Comparison of ENCODE assay signal across 1 cellular context in genomic region chr12:949337-950099, GRCh38.
TF ChIP-seq lines count a peak whose summit lies in the region.

TSS of gene RAD52 (minus strand) at chr12:949694. CDS start at chr12:933058, 16,636 bp downstream.

TF ChIP-seq in HEK293, 187 proteins besides CTCF, POLR2A, EP300 and RAD21 (continued from another document and continues in another):
- TF ChIP-seq ZNF513 (tag by site-specific recombination; IDR thresholded peaks at IDR 0.05) (no peak), KLF17 (tag by site-specific recombination; IDR thresholded peaks at IDR 0.05) (peak; percentile 92), ZNF830 (tag by site-specific recombination; IDR thresholded peaks at IDR 0.05; ENCODE audit: low read depth) (no peak), MYNN (tag by site-specific recombination; IDR thresholded peaks at IDR 0.05; ENCODE audit: borderline replicate concordance) (no peak), MZF1 (tag by site-specific recombination; IDR thresholded peaks at IDR 0.05; ENCODE audit: borderline replicate concordance) (peak; percentile 44; the same call in 1 of the 2 replicates), ELK4 (IDR thresholded peaks at IDR 0.05; ENCODE audit: borderline replicate concordance, low read depth, low read length) (no peak), ZNF174 (tag by site-specific recombination; IDR thresholded peaks at IDR 0.05) (no peak), ZNF114 (tag by site-specific recombination; IDR thresholded peaks at IDR 0.05) (no peak), ZNF639 (tag by site-specific recombination; IDR thresholded peaks at IDR 0.05) (peak; percentile 95), ZSCAN5A (tag by site-specific recombination; IDR thresholded peaks at IDR 0.05) (no peak), PRDM4 (tag by site-specific recombination; IDR thresholded peaks at IDR 0.05) (no peak; the same call in 1 of the 2 replicates), ZBTB48 (tag by site-specific recombination; IDR thresholded peaks at IDR 0.05) (no peak), HIC1 (tag by site-specific recombination; IDR thresholded peaks at IDR 0.05) (no peak; the same call in 1 of the 2 replicates), ZNF335 (tag by site-specific recombination; conservative IDR thresholded peaks at IDR 0.05) (0 out of 2 replicates have a peak, but pooled peaks have one; percentile 38), ZNF214 (tag by site-specific recombination; IDR thresholded peaks at IDR 0.05; ENCODE audit: borderline replicate concordance) (no peak), ZNF221 (tag by site-specific recombination; IDR thresholded peaks at IDR 0.05; ENCODE audit: borderline replicate concordance) (no peak), ZNF837 (tag by site-specific recombination; IDR thresholded peaks at IDR 0.05) (no peak), ZNF280D (tag by site-specific recombination; IDR thresholded peaks at IDR 0.05) (no peak), ZNF549 (tag by site-specific recombination; IDR thresholded peaks at IDR 0.05) (no peak), ZNF518A (tag by site-specific recombination; conservative IDR thresholded peaks at IDR 0.05; ENCODE audit: low read depth) (peak; percentile 75), ZNF266 (tag by site-specific recombination; IDR thresholded peaks at IDR 0.05; ENCODE audit: low read depth) (no peak), ZNF624 (tag by site-specific recombination; IDR thresholded peaks at IDR 0.05) (no peak), ZNF26 (tag by site-specific recombination; IDR thresholded peaks at IDR 0.05) (no peak), ZNF645 (tag by site-specific recombination; IDR thresholded peaks at IDR 0.05) (no peak), YY1 (tag by site-specific recombination; IDR thresholded peaks at IDR 0.05) (peak; percentile 53; the same call in 1 of the 2 replicates), ZBTB7A (tag by site-specific recombination; IDR thresholded peaks at IDR 0.05; ENCODE audit: low read depth) (no peak), ZNF2 (tag by site-specific recombination; IDR thresholded peaks at IDR 0.05) (peak; percentile 76), ZNF391 (tag by site-specific recombination; IDR thresholded peaks at IDR 0.05; ENCODE audit: borderline replicate concordance, low read depth) (peak; percentile 64; the same call in 1 of the 2 replicates), ZNF248 (tag by site-specific recombination; IDR thresholded peaks at IDR 0.05) (no peak), KLF10 (tag by site-specific recombination; IDR thresholded peaks at IDR 0.05) (peak; percentile 87), ZNF404 (tag by site-specific recombination; IDR thresholded peaks at IDR 0.05) (no peak), KLF1 (tag by site-specific recombination; IDR thresholded peaks at IDR 0.05) (peak; percentile 86), ZNF175 (tag by site-specific recombination; IDR thresholded peaks at IDR 0.05) (no peak)
